In genomic region chr2:28544915-28545589, GRCh38 we compare ENCODE assay signal across 12 cellular contexts. TPM values are rescaled to one million over a fixed set of nuclear protein-coding genes. Genes with fewer than 3 reads are reported as not detected.
A peak's percentile ranks its signal among the peaks of the same experiment; 100 is the strongest.
DNase-seq lines count a peak whose midpoint lies in the region; ATAC-seq and TF ChIP-seq lines count a peak whose summit lies in the region.
"Had no signal": no experiment of that assay in that cellular context is flagged by ENCODE, and none has a peak within 500 bp of the region (broad histone marks: within the 10 kb centered on the region; RNA-seq: fewer than 3 reads in every experiment).

No MANE protein-coding gene starts in this region.

- H3K36me3 ChIP-seq in spleen, result no peaks in the 10 kb centered on the region

- TF ChIP-seq POLR2A in spleen (IDR thresholded peaks at IDR 0.05), result no peak

- CTCF ChIA-PET in activated naive CD4-positive, alpha-beta T cell treated with anti-CD3 and anti-CD28 coated beads for 36 hours (lab: Charles Lee), result interaction anchor here (0.6 kb wide), 1 partner anchor 821 kb away, joined by 3 read pairs; no protein-coding TSS in a partner anchor
- CTCF ChIA-PET in activated CD4-positive, alpha-beta memory T cell treated with anti-CD3 and anti-CD28 coated beads for 36 hours (lab: Charles Lee), result interaction anchor here (1.1 kb wide), 1 partner anchor 22 kb away, joined by 3 read pairs; no protein-coding TSS in a partner anchor

- ATAC-seq in stimulated activated naive CD8-positive, alpha-beta T cell treated with anti-CD3 and anti-CD28 coated beads, Interleukin-15, amount 100 ng/mL, for 72 hours, result peak; percentile 91
- no peak for ATAC-seq in HG03571 (IDR thresholded peaks at IDR 0.05; ENCODE audit: unreplicated experiment)

- POLR2A ChIA-PET in activated CD4-positive, alpha-beta memory T cell treated with anti-CD3 and anti-CD28 coated beads for 36 hours (lab: Charles Lee), result no interaction called here

- peaks cover 10% of the 10 kb centered on the region for H3K4me1 Mint-ChIP-seq in activated naive CD4-positive, alpha-beta T cell treated with anti-CD3 and anti-CD28 coated beads for 36 hours (ENCODE audit: low read depth)
- H3K4me1 Mint-ChIP-seq in activated CD4-positive, alpha-beta memory T cell treated with anti-CD3 and anti-CD28 coated beads for 36 hours (ENCODE audit: low read depth), result peaks cover 33% of the 10 kb centered on the region
- H3K4me1 Mint-ChIP-seq in immature natural killer cell, result peaks cover 60 to 71% of the 10 kb centered on the region in 2 donors
- peaks cover 23% of the 10 kb centered on the region for H3K4me1 Mint-ChIP-seq in stimulated activated naive CD8-positive, alpha-beta T cell treated with anti-CD3 and anti-CD28 coated beads, Interleukin-15, amount 100 ng/mL, for 72 hours

- no peak overlapping the region for H3K4me3 Mint-ChIP-seq in activated naive CD4-positive, alpha-beta T cell treated with anti-CD3 and anti-CD28 coated beads for 36 hours
- no peak overlapping the region for H3K4me3 Mint-ChIP-seq in activated CD4-positive, alpha-beta memory T cell treated with anti-CD3 and anti-CD28 coated beads for 36 hours
- H3K4me3 Mint-ChIP-seq in immature natural killer cell, result peak overlapping the region; percentile 46 to 88 (median 65)
- peak overlapping the region; percentile 38 to 48 for H3K4me3 Mint-ChIP-seq in stimulated activated naive CD8-positive, alpha-beta T cell treated with anti-CD3 and anti-CD28 coated beads, Interleukin-15, amount 100 ng/mL, for 72 hours

- no peak for TF ChIP-seq CTCF in spleen (IDR thresholded peaks at IDR 0.05 in 8 of 11, conservative IDR thresholded peaks at IDR 0.05 in 3 of 11)

- no peaks in the 10 kb centered on the region for H3K9me3 ChIP-seq in spleen

- H3K9me3 Mint-ChIP-seq in activated naive CD4-positive, alpha-beta T cell treated with anti-CD3 and anti-CD28 coated beads for 36 hours, result no peaks in the 10 kb centered on the region
- H3K9me3 Mint-ChIP-seq in activated CD4-positive, alpha-beta memory T cell treated with anti-CD3 and anti-CD28 coated beads for 36 hours, result no peaks in the 10 kb centered on the region
- no peaks in the 10 kb centered on the region for H3K9me3 Mint-ChIP-seq in immature natural killer cell
- no peaks in the 10 kb centered on the region for H3K9me3 Mint-ChIP-seq in stimulated activated naive CD8-positive, alpha-beta T cell treated with anti-CD3 and anti-CD28 coated beads, Interleukin-15, amount 100 ng/mL, for 72 hours

- peaks cover 0 to 5% (median 0%) of the 10 kb centered on the region in 7 donors for H3K27me3 ChIP-seq in spleen (replicated peaks in 1 of 7)
- H3K27me3 ChIP-seq: foreskin keratinocyte had no signal

- peak overlapping the region in 3 of 8 donors; percentile 25 to 36 (median 33) for H3K27ac ChIP-seq in spleen
- H3K27ac ChIP-seq: foreskin keratinocyte had no signal

- H3K36me3 Mint-ChIP-seq in activated naive CD4-positive, alpha-beta T cell treated with anti-CD3 and anti-CD28 coated beads for 36 hours (ENCODE audit: low read depth), result no peaks in the 10 kb centered on the region
- H3K36me3 Mint-ChIP-seq in activated CD4-positive, alpha-beta memory T cell treated with anti-CD3 and anti-CD28 coated beads for 36 hours, result no peaks in the 10 kb centered on the region
- no peaks in the 10 kb centered on the region for H3K36me3 Mint-ChIP-seq in immature natural killer cell

- intact Hi-C loops in activated naive CD4-positive, alpha-beta T cell treated with anti-CD3 and anti-CD28 coated beads for 36 hours (cut with micrococcal nuclease), result no loop called here
- intact Hi-C loops in activated CD4-positive, alpha-beta memory T cell treated with anti-CD3 and anti-CD28 coated beads for 36 hours (cut with micrococcal nuclease), result loop anchor here (2.0 kb wide), 1 partner anchor 36 kb away; no protein-coding TSS in a partner anchor
- intact Hi-C loops in spleen (cut with DNase I; ENCODE audit: low total_unique reads), result no loop called here

- no peak overlapping the region for H3K27ac Mint-ChIP-seq in activated naive CD4-positive, alpha-beta T cell treated with anti-CD3 and anti-CD28 coated beads for 36 hours
- H3K27ac Mint-ChIP-seq in activated CD4-positive, alpha-beta memory T cell treated with anti-CD3 and anti-CD28 coated beads for 36 hours, result peak overlapping the region; percentile 71
- H3K27ac Mint-ChIP-seq in immature natural killer cell, result peak overlapping the region; percentile 90 to 97 (median 94)
- H3K27ac Mint-ChIP-seq in stimulated activated naive CD8-positive, alpha-beta T cell treated with anti-CD3 and anti-CD28 coated beads, Interleukin-15, amount 100 ng/mL, for 72 hours, result peak overlapping the region in 1 of 2 donors; percentile 89

- WGBS in spleen, 5 donors, result 65 to 72% (median 70%) methylated on average over 18 of the region's 18 CpGs

- H3K4me3 ChIP-seq in spleen, result no peak overlapping the region

- peaks cover 0 to 39% (median 21%) of the 10 kb centered on the region in 6 donors for H3K4me1 ChIP-seq in spleen

- peak; percentile 7 for DNase-seq in activated naive CD4-positive, alpha-beta T cell treated with Interleukin-2 at 50 U/mL for 16 hours
- DNase-seq in activated naive CD4-positive, alpha-beta T cell treated with anti-CD3 and anti-CD28 coated beads for 36 hours, result no peak
- peak; percentile 62 for DNase-seq in activated CD4-positive, alpha-beta memory T cell treated with anti-CD3 and anti-CD28 coated beads for 36 hours
- DNase-seq in immature natural killer cell (peak; percentile 72 to 75 (median 74)), NCI-H69 (lab: John Stamatoyannopoulos, UW) (no peak), spleen (no peak)
- DNase-seq in stimulated activated naive CD8-positive, alpha-beta T cell treated with anti-CD3 and anti-CD28 coated beads, Interleukin-15, amount 100 ng/mL, for 72 hours, result no peak
- DNase-seq: NCI-H1694 treated with DMSO at 0.1 percent for 48 hours; stimulated activated CD4-positive, alpha-beta T cell treated with anti-CD3 and anti-CD28 coated beads, Interleukin-4, amount 100 ng/mL, for 4 hours; SW 1271 had no signal

- H3K27me3 Mint-ChIP-seq in activated naive CD4-positive, alpha-beta T cell treated with anti-CD3 and anti-CD28 coated beads for 36 hours (ENCODE audit: low read depth), result no peaks in the 10 kb centered on the region
- H3K27me3 Mint-ChIP-seq in activated CD4-positive, alpha-beta memory T cell treated with anti-CD3 and anti-CD28 coated beads for 36 hours, result no peaks in the 10 kb centered on the region
- H3K27me3 Mint-ChIP-seq in immature natural killer cell (ENCODE audit: low read depth in 3 of 3), result peaks cover 5 to 22% (median 19%) of the 10 kb centered on the region in 3 donors
- H3K27me3 Mint-ChIP-seq in stimulated activated naive CD8-positive, alpha-beta T cell treated with anti-CD3 and anti-CD28 coated beads, Interleukin-15, amount 100 ng/mL, for 72 hours, result no peaks in the 10 kb centered on the region

RNA-seq across cellular contexts. Expression of gene PLB1, which starts 49.2 kb away (rescaled TPM):
- total RNA-seq in activated naive CD4-positive, alpha-beta T cell treated with anti-CD3 and anti-CD28 coated beads for 36 hours, result 1 to 10 TPM; 1.3 to 1.6 TPM
- total RNA-seq in activated CD4-positive, alpha-beta memory T cell treated with anti-CD3 and anti-CD28 coated beads for 36 hours, result under 1 TPM; 0.64 to 0.85 TPM
- polyA plus RNA-seq in immature natural killer cell (1 to 10 TPM in 1 of 3 donors, under 1 TPM in 1, not detected in 1; 0.43 to 1.2 TPM), spleen (1 to 10 TPM; 3.8 to 4.5 (median 3.8) TPM)
- total RNA-seq in spleen, result 10 to 100 TPM; 11.1 to 45.7 (median 19.5) TPM

Comparison
In these comparisons a context has a peak if more than half of its experiments do, and no peak if none do; other contexts are left out.
1. DNase-seq: peak in activated naive CD4-positive, alpha-beta T cell treated with Interleukin-2 at 50 U/mL for 16 hours (single experiment), activated CD4-positive, alpha-beta memory T cell treated with anti-CD3 and anti-CD28 coated beads for 36 hours (single experiment) and immature natural killer cell (3 of 3); none in activated naive CD4-positive, alpha-beta T cell treated with anti-CD3 and anti-CD28 coated beads for 36 hours (single experiment), stimulated activated naive CD8-positive, alpha-beta T cell treated with anti-CD3 and anti-CD28 coated beads, Interleukin-15, amount 100 ng/mL, for 72 hours (0 of 2), NCI-H69 (single experiment) and spleen (single experiment).
2. H3K4me3 Mint-ChIP-seq: peak in immature natural killer cell (5 of 5) and stimulated activated naive CD8-positive, alpha-beta T cell treated with anti-CD3 and anti-CD28 coated beads, Interleukin-15, amount 100 ng/mL, for 72 hours (2 of 2); none in activated naive CD4-positive, alpha-beta T cell treated with anti-CD3 and anti-CD28 coated beads for 36 hours (single experiment) and activated CD4-positive, alpha-beta memory T cell treated with anti-CD3 and anti-CD28 coated beads for 36 hours (single experiment).
3. RNA of gene PLB1, which starts 49.2 kb away (total RNA-seq): 11.1 to 45.7 TPM in spleen; 1.3 to 1.6 TPM in activated naive CD4-positive, alpha-beta T cell treated with anti-CD3 and anti-CD28 coated beads for 36 hours and 0.64 to 0.85 TPM in activated CD4-positive, alpha-beta memory T cell treated with anti-CD3 and anti-CD28 coated beads for 36 hours; every median in the first group is over 4 times any median in the second.